ENCODE assay signal across 2 cellular contexts in the genomic region with DNA sequence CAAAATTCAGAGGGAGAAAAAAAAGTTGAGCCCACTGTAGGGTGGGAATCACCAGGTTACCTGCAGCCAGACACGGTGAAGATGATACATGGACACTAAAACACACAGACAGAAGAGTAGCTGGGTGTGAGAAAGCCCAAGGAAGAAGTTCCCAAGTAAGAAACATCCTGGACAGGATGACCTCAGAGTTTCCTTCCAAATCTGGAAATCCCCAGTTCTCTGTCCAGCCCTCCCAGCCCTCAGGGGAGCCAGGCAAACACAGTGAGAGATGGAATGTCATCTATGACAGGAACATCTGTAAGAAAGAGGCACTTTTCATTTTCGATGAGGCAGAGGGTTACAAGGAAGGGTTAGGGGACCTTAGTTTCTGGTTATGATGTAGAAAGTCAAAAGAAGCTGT.
TF ChIP-seq lines count a peak whose summit lies in the region.

No MANE protein-coding gene starts in this region.

TF ChIP-seq in SK-N-SH, 30 proteins besides CTCF, POLR2A, EP300 and RAD21 (continued from another document):
- TF ChIP-seq FOXM1 (IDR thresholded peaks at IDR 0.05; ENCODE audit: low read depth) (no peak), TAF1 (IDR thresholded peaks at IDR 0.05; ENCODE audit: borderline replicate concordance, low read depth, low read length) (no peak)

TF ChIP-seq in SK-N-SH treated with all-trans-retinoic acid at 6 μM for 48 hours, 23 proteins besides CTCF, POLR2A, EP300 and RAD21 (continued from another document):
- TF ChIP-seq POU6F1 (CRISPR knock-in tag; IDR thresholded peaks at IDR 0.05; ENCODE audit: borderline replicate concordance, low read depth) (no peak), TCF4 (CRISPR knock-in tag; IDR thresholded peaks at IDR 0.05; ENCODE audit: borderline replicate concordance) (no peak), OSR1 (CRISPR knock-in tag; IDR thresholded peaks at IDR 0.05) (no peak)
- TF ChIP-seq, protein P1, sequence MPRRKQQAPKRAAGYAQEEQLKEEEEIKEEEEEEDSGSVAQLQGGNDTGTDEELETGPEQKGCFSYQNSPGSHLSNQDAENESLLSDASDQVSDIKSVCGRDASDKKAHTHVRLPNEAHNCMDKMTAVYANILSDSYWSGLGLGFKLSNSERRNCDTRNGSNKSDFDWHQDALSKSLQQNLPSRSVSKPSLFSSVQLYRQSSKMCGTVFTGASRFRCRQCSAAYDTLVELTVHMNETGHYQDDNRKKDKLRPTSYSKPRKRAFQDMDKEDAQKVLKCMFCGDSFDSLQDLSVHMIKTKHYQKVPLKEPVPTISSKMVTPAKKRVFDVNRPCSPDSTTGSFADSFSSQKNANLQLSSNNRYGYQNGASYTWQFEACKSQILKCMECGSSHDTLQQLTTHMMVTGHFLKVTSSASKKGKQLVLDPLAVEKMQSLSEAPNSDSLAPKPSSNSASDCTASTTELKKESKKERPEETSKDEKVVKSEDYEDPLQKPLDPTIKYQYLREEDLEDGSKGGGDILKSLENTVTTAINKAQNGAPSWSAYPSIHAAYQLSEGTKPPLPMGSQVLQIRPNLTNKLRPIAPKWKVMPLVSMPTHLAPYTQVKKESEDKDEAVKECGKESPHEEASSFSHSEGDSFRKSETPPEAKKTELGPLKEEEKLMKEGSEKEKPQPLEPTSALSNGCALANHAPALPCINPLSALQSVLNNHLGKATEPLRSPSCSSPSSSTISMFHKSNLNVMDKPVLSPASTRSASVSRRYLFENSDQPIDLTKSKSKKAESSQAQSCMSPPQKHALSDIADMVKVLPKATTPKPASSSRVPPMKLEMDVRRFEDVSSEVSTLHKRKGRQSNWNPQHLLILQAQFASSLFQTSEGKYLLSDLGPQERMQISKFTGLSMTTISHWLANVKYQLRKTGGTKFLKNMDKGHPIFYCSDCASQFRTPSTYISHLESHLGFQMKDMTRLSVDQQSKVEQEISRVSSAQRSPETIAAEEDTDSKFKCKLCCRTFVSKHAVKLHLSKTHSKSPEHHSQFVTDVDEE (CRISPR knock-in tag; IDR thresholded peaks at IDR 0.05): no peak
